ENCODE assay signal across 8 cellular contexts in genomic region chr6:95578106-95578410, GRCh38. TPM values are rescaled to one million over a fixed set of nuclear protein-coding genes. Genes with fewer than 3 reads are reported as not detected.
DNase-seq lines count a peak whose midpoint lies in the region; ATAC-seq and TF ChIP-seq lines count a peak whose summit lies in the region.

No MANE protein-coding gene starts in this region.

- H3K36me3 Mint-ChIP-seq in T-helper 17 cell (ENCODE audit: low read depth) = peaks cover 2% of the 10 kb centered on the region

- H3K4me1 ChIP-seq in prostate gland (replicated peaks) = peaks cover 3% of the 10 kb centered on the region

- ATAC-seq in GM18861 (IDR thresholded peaks at IDR 0.05; ENCODE audit: unreplicated experiment) = peak; percentile 4
- ATAC-seq in HG03045 (IDR thresholded peaks at IDR 0.05; ENCODE audit: unreplicated experiment) = peak; percentile 22
- ATAC-seq in T-helper 17 cell = peak; percentile 14

- no peaks in the 10 kb centered on the region for H3K9me3 ChIP-seq in T-helper 17 cell (ENCODE audit: control insufficient read depth, low read length, poor library complexity, severe bottlenecking)
- H3K9me3 ChIP-seq in prostate gland = no peaks in the 10 kb centered on the region

- peak overlapping the region; percentile 96 for H3K4me3 Mint-ChIP-seq in T-helper 17 cell

- peak overlapping the region; percentile 84 for H3K4me3 ChIP-seq in AG09309 (ENCODE audit: control insufficient read depth, low read depth, low read length)
- H3K4me3 ChIP-seq in fibroblast of the aortic adventitia (ENCODE audit: low read depth, low read length) = peak overlapping the region; percentile 94
- peak overlapping the region; percentile 63 to 71 for H3K4me3 ChIP-seq in prostate gland

- no peak for DNase-seq in AG09309 (ENCODE audit: low read depth)
- no peak for DNase-seq in T-helper 17 cell
- DNase-seq in fibroblast of the aortic adventitia (ENCODE audit: low read depth) = no peak
- DNase-seq in prostate gland (ENCODE audit: low spot score) = no peak
- DNase-seq in stimulated activated CD4-positive, alpha-beta T cell treated with anti-CD3 and anti-CD28 coated beads, Interleukin-2, amount 100 ng/mL, for 24 hours = no peak
- DNase-seq in NCI-H128 (lab: John Stamatoyannopoulos, UW; ENCODE audit: unreplicated experiment) = no peak

- H3K27me3 Mint-ChIP-seq in T-helper 17 cell = no peaks in the 10 kb centered on the region

- TF ChIP-seq CTCF in AG09309 (IDR thresholded peaks at IDR 0.05; ENCODE audit: control insufficient read depth, insufficient read depth, low read depth, low read length, missing control alignments) (no peak), fibroblast of the aortic adventitia (IDR thresholded peaks at IDR 0.05; ENCODE audit: insufficient read depth, low read length) (no peak), prostate gland (IDR thresholded peaks at IDR 0.05) (no peak)

- intact Hi-C loops in prostate gland (cut with DNase I) = no loop called here

- H3K4me1 Mint-ChIP-seq in T-helper 17 cell = peaks cover 26% of the 10 kb centered on the region

- 4% methylated on average over 10 of the region's 10 CpGs for WGBS in prostate gland

- H3K27me3 ChIP-seq in prostate gland (replicated peaks; ENCODE audit: insufficient read depth) = no peaks in the 10 kb centered on the region

- H3K27ac ChIP-seq in prostate gland = peak overlapping the region; percentile 86 to 92

- no peak for TF ChIP-seq POLR2A in prostate gland (IDR thresholded peaks at IDR 0.05)

- peak overlapping the region; percentile 97 for H3K27ac Mint-ChIP-seq in T-helper 17 cell

- no peaks in the 10 kb centered on the region for H3K36me3 ChIP-seq in prostate gland

RNA-seq across cellular contexts. Expression of gene MANEA, which starts 0.7 kb away (rescaled TPM):
- 1 to 10 TPM; 3.5 to 6.8 TPM for total RNA-seq in T-helper 17 cell
- total RNA-seq in fibroblast of the aortic adventitia (ENCODE audit: low replicate concordance) = 4.3 and 24.9 TPM in 2 replicates
- 10 to 100 TPM; 10.2 to 11.5 TPM for total RNA-seq in prostate gland
